Comparison of ENCODE assay signal across 8 cellular contexts in genomic region chr9:128787583-128788156, GRCh38. TPM values are rescaled to one million over a fixed set of nuclear protein-coding genes. Genes with fewer than 3 reads are reported as not detected.
DNase-seq lines count a peak whose midpoint lies in the region; ATAC-seq, FAIRE-seq and TF ChIP-seq lines count a peak whose summit lies in the region.

No MANE protein-coding gene starts in this region.

- H3K9me3 Mint-ChIP-seq in naive B cell: no peaks in the 10 kb centered on the region

- in situ Hi-C loops in Panc1 (cut with HindIII; ENCODE audit: low pct_unique_long_range_greater_than_20kb, low sequenced_read_pairs): no loop called here

- no peak overlapping the region for H3K56ac ChIP-seq in H1 (replicated peaks; ENCODE audit: insufficient read length, low read depth, low read length)

- intact Hi-C loops in Panc1 (cut with micrococcal nuclease; ENCODE audit: unreplicated experiment): no loop called here

- no peak overlapping the region for H3K18ac ChIP-seq in H1 (ENCODE audit: extremely low read depth, low read length)

- no peaks in the 10 kb centered on the region for H3K27me3 Mint-ChIP-seq in naive B cell

- H3K27me3 ChIP-seq in Panc1 (ENCODE audit: control insufficient read depth, insufficient read depth, low read length): no peaks in the 10 kb centered on the region
- no peaks in the 10 kb centered on the region for H3K27me3 ChIP-seq in H1 (replicated peaks in 1 of 4; ENCODE audit: control insufficient read depth in 3 of 4, extremely low read depth in 1 of 4, insufficient read depth in 3 of 4, low read length in 3 of 4)

- no peaks in the 10 kb centered on the region; the same call in 1 of the 2 replicates for H3K36me3 ChIP-seq in Panc1 (ENCODE audit: control insufficient read depth, insufficient read depth, low read length)
- peaks cover 0 to 12% (median 4%) of the 10 kb centered on the region in 4 experiments; a peak in 4 of 8 replicates for H3K36me3 ChIP-seq in H1 (ENCODE audit: control insufficient read depth in 2 of 4, insufficient read depth in 4 of 4, low read length in 3 of 4)

- no peak overlapping the region for H4K91ac ChIP-seq in H1 (replicated peaks; ENCODE audit: insufficient read length, low read length)

- H3K79me2 ChIP-seq in H1 (ENCODE audit: control insufficient read depth in 1 of 2, insufficient read depth in 2 of 2, low read length in 2 of 2): peaks cover 0 to 7% of the 10 kb centered on the region in 2 experiments; a peak in 1 of 4 replicates

- H4K8ac ChIP-seq in H1 (ENCODE audit: extremely low read depth, insufficient read depth, low read length): no peak overlapping the region; the same call in 1 of the 2 replicates

- TF ChIP-seq CTCF in Panc1 (IDR thresholded peaks at IDR 0.05) (no peak), H1 (IDR thresholded peaks at IDR 0.05; ENCODE audit: control extremely low read depth in 1 of 3, insufficient read depth in 1 of 3, low read depth in 1 of 3, low read length in 3 of 3) (no peak)

- ATAC-seq in Panc1: no peak
- ATAC-seq in naive B cell (ENCODE audit: low read depth in 2 of 2): no peak
- ATAC-seq in GM19035 (IDR thresholded peaks at IDR 0.05; ENCODE audit: unreplicated experiment): no peak
- ATAC-seq in GM21381 (IDR thresholded peaks at IDR 0.05; ENCODE audit: unreplicated experiment): no peak
- no peak for ATAC-seq in GM18873 (IDR thresholded peaks at IDR 0.05; ENCODE audit: low FRiP score, unreplicated experiment)

- no peak overlapping the region for H2AK5ac ChIP-seq in H1 (ENCODE audit: low read depth, low read length)

- H3K9ac ChIP-seq in H1 (replicated peaks in 1 of 4; ENCODE audit: extremely low read depth in 1 of 4, low read depth in 3 of 4, low read length in 3 of 4): peak overlapping the region; percentile 63 to 87 (median 72); a peak in 6 of 7 replicates

- H3K27ac Mint-ChIP-seq in naive B cell: peak overlapping the region in 5 of 6 donors; percentile 46 to 97 (median 94)

- H3K23me2 ChIP-seq in H1 (ENCODE audit: low read depth, low read length): peaks cover 5% of the 10 kb centered on the region; the same call in 1 of the 2 replicates

- POLR2A ChIA-PET in Panc1 (lab: Charles Lee): no interaction called here
- POLR2A ChIA-PET in H1 (lab: Charles Lee; ENCODE audit: partially characterized antibody): interaction anchor here (0.5 to 2.2 kb wide), 9 partner anchors 17 to 142 kb away, joined by 3 to 9 read pairs (median 4); partner anchors contain the start of genes ENDOG and ZER1

- CTCF ChIA-PET in Panc1 (lab: Charles Lee): interaction anchor here (1.0 kb wide), 1 partner anchor 54 kb away, joined by 3 read pairs; no protein-coding TSS in a partner anchor
- CTCF ChIA-PET in H1 (lab: Charles Lee; ENCODE audit: partially characterized antibody): interaction anchor here (0.6 to 2.0 kb wide), 9 partner anchors 16 to 94 kb away, joined by 3 to 10 read pairs (median 4); partner anchors contain the start of genes ENDOG and ZER1

- DNase-seq in GM03348 (ENCODE audit: low spot score) (peak; percentile 59), Panc1 (ENCODE audit: low read depth, low spot score) (no peak), H1 (ENCODE audit: low read depth in 1 of 2, low spot score in 2 of 2) (no peak), naive B cell (no peak), GM12891 (ENCODE audit: insufficient read length, low spot score) (no peak)

- no peak for FAIRE-seq in H1 (lab: Jason Lieb, UNC)
- no peak for FAIRE-seq in GM12891 (lab: Jason Lieb, UNC)

- no peak overlapping the region for H3K23ac ChIP-seq in H1 (ENCODE audit: insufficient read length)

- peak overlapping the region; percentile 66; the same call in 1 of the 2 replicates for H3K27ac ChIP-seq in Panc1 (ENCODE audit: low read length)
- no peak overlapping the region for H3K27ac ChIP-seq in H1 (ENCODE audit: low read depth, low read length)

- 43% methylated on average over 5 of the region's 8 CpGs; no CpG with 5 or more reads in 1 of the 2 experiments for WGBS in H1 (ENCODE audit: extremely low coverage in 1 of 2, insufficient coverage in 1 of 2, insufficient read length in 1 of 2, insufficient replicate concordance in 2 of 2, low coverage in 1 of 2, low lambda C conversion rate in 2 of 2, missing lambda C conversion rate in 1 of 2), 2 experiments

- H3K4ac ChIP-seq in H1 (replicated peaks; ENCODE audit: insufficient read length, low read depth, low read length): peak overlapping the region; percentile 44

- H3K4me1 ChIP-seq in Panc1 (ENCODE audit: control insufficient read depth, insufficient read depth, low read length): peaks cover 10% of the 10 kb centered on the region
- H3K4me1 ChIP-seq in H1 (replicated peaks in 1 of 4; ENCODE audit: control insufficient read depth in 3 of 4, insufficient read depth in 4 of 4, low read length in 3 of 4): peaks cover 0 to 2% (median 0%) of the 10 kb centered on the region in 4 experiments; a peak in 1 of 7 replicates

- peak overlapping the region; percentile 82; the same call in 1 of the 2 replicates for H2AFZ ChIP-seq in H1 (ENCODE audit: low read length)

- H3K79me1 ChIP-seq in H1 (ENCODE audit: low read depth, low read length): no peaks in the 10 kb centered on the region; the same call in 1 of the 2 replicates

- H2BK120ac ChIP-seq in H1 (replicated peaks; ENCODE audit: low read depth, low read length): no peak overlapping the region

- H2BK5ac ChIP-seq in H1 (ENCODE audit: low read depth, low read length): no peak overlapping the region; the same call in 1 of the 2 replicates

- H3K9me3 ChIP-seq in Panc1 (ENCODE audit: control insufficient read depth, insufficient read depth, low read depth, low read length): no peaks in the 10 kb centered on the region
- no peaks in the 10 kb centered on the region for H3K9me3 ChIP-seq in H1 (ENCODE audit: insufficient read depth in 2 of 2, low read depth in 1 of 2, low read length in 1 of 2)

- TF ChIP-seq RAD21 in H1 (IDR thresholded peaks at IDR 0.05 in 1 of 2, conservative IDR thresholded peaks at IDR 0.05 in 1 of 2; ENCODE audit: low read depth in 2 of 2, low read length in 2 of 2): no peak

- TF ChIP-seq POLR2A in H1 (IDR thresholded peaks at IDR 0.05; ENCODE audit: control extremely low read depth in 1 of 2, low read depth in 2 of 2, low read length in 2 of 2): no peak
- no peak for TF ChIP-seq POLR2A in GM12891 (IDR thresholded peaks at IDR 0.05; ENCODE audit: low read depth, low read length)

- H3K4me2 ChIP-seq in H1 (ENCODE audit: insufficient read depth in 1 of 2, low read depth in 2 of 2, low read length in 2 of 2): peak overlapping the region; percentile 77 to 83

- peaks cover 0 to under 1% of the 10 kb centered on the region in 2 donors for H3K36me3 Mint-ChIP-seq in naive B cell

- H3K4me3 Mint-ChIP-seq in naive B cell: peak overlapping the region; percentile 88 to 99 (median 96)

- no peak overlapping the region for H2BK12ac ChIP-seq in H1 (ENCODE audit: low read depth, low read length)

- peak overlapping the region; percentile 73 to 75 for H3K4me3 ChIP-seq in Panc1 (ENCODE audit: low read depth in 2 of 2, low read length in 2 of 2)
- peak overlapping the region; percentile 84 to 98 (median 88) for H3K4me3 ChIP-seq in H1 (ENCODE audit: extremely low read depth in 1 of 4, insufficient read depth in 2 of 4, low read depth in 3 of 4, low read length in 4 of 4)

- peaks cover 0 to 1% of the 10 kb centered on the region in 2 experiments for H4K20me1 ChIP-seq in H1 (replicated peaks in 1 of 2; ENCODE audit: control insufficient read depth in 1 of 2, insufficient read depth in 2 of 2, low read length in 2 of 2)

- peaks cover 20 to 32% (median 21%) of the 10 kb centered on the region in 3 donors for H3K4me1 Mint-ChIP-seq in naive B cell

- no peak overlapping the region for H2BK20ac ChIP-seq in H1 (ENCODE audit: low read length)

- H2BK15ac ChIP-seq in H1 (ENCODE audit: low read length): no peak overlapping the region

- H4K5ac ChIP-seq in H1 (ENCODE audit: insufficient read length, low read depth, low read length): no peak overlapping the region

- BruUV-seq in Panc1 (replicated peaks; lab: Mats Ljungman, UMichigan): no TSS peak

- H3K14ac ChIP-seq in H1 (ENCODE audit: insufficient read length): no peak overlapping the region

- TF ChIP-seq EP300 in H1 (IDR thresholded peaks at IDR 0.05; ENCODE audit: borderline replicate concordance in 1 of 2, low read depth in 2 of 2, low read length in 2 of 2): no peak

RNA-seq across cellular contexts. Expression of gene TBC1D13, which starts 0.6 kb away (rescaled TPM):
- total RNA-seq in Panc1 (2021; ENCODE audit: unreplicated experiment): 21.3 TPM
- polyA plus RNA-seq in Panc1 (2012; ENCODE audit: insufficient read length): 15.0 TPM
- total RNA-seq in H1 (2021; fragmentation: NEBNext Ultra II Directional; extraction: Animal tissue kit (Norgen Biotek cat#: 25700)): 21.3 and 26.3 TPM in 2 replicates
- polyA plus RNA-seq in H1 (2011; rRNA removed) (24.7 and 33.0 TPM in 2 replicates), naive B cell (ENCODE audit: low read depth in 6 of 6) (10 to 100 TPM; 23.8 to 39.7 (median 25.6) TPM)
- 18.0 TPM for polyA plus RNA-seq in H1 (2011; cell fraction: cytosol; rRNA removed)
- polyA plus RNA-seq in H1 (2011; cell fraction: nucleus; rRNA removed): 26.8 TPM
- polyA plus RNA-seq in H1 (2012, experiment 1 of 2): 17.9 to 24.5 TPM (median 20.3 TPM) in 4 replicates
- 23.3 TPM for polyA plus RNA-seq in H1 (2012, experiment 2 of 2)
- 13.2 TPM for polyA plus RNA-seq in H1 (2013, experiment 1 of 2)
- polyA plus RNA-seq in H1 (2013, experiment 2 of 2): 13.4 TPM
- 21.1 and 26.2 TPM in 2 replicates for polyA minus RNA-seq in H1 (2011; rRNA and poly(A)+ RNA removed)
- 8.7 TPM for polyA minus RNA-seq in H1 (2011; cell fraction: cytosol; rRNA and poly(A)+ RNA removed)
- polyA minus RNA-seq in H1 (2011; cell fraction: nucleus; rRNA and poly(A)+ RNA removed): 10.1 TPM
- polyA plus RNA-seq in GM12891 (2012; ENCODE audit: low read depth, missing spikeins): 11.4 TPM

RNA-seq across cellular contexts. Expression of gene ZER1, which starts 15.9 kb away (rescaled TPM):
- 16.2 TPM for total RNA-seq in Panc1 (2021; ENCODE audit: unreplicated experiment)
- 21.2 TPM for polyA plus RNA-seq in Panc1 (2012; ENCODE audit: insufficient read length)
- 20.5 and 22.6 TPM in 2 replicates for total RNA-seq in H1 (2021; fragmentation: NEBNext Ultra II Directional; extraction: Animal tissue kit (Norgen Biotek cat#: 25700))
- polyA plus RNA-seq in H1 (2011; rRNA removed) (26.6 and 55.8 TPM in 2 replicates), naive B cell (ENCODE audit: low read depth in 6 of 6) (10 to 100 TPM; 30.9 to 43.1 (median 33.0) TPM)
- 24.8 TPM for polyA plus RNA-seq in H1 (2011; cell fraction: cytosol; rRNA removed)
- polyA plus RNA-seq in H1 (2011; cell fraction: nucleus; rRNA removed): 43.9 TPM
- 12.0 to 19.7 TPM (median 18.3 TPM) in 4 replicates for polyA plus RNA-seq in H1 (2012, experiment 1 of 2)
- polyA plus RNA-seq in H1 (2012, experiment 2 of 2): 17.9 TPM
- 12.2 TPM for polyA plus RNA-seq in H1 (2013, experiment 1 of 2)
- 11.3 TPM for polyA plus RNA-seq in H1 (2013, experiment 2 of 2)
- polyA minus RNA-seq in H1 (2011; rRNA and poly(A)+ RNA removed): 25.9 and 30.5 TPM in 2 replicates
- 24.1 TPM for polyA minus RNA-seq in H1 (2011; cell fraction: cytosol; rRNA and poly(A)+ RNA removed)
- polyA minus RNA-seq in H1 (2011; cell fraction: nucleus; rRNA and poly(A)+ RNA removed): 20.3 TPM
- 14.4 TPM for polyA plus RNA-seq in GM12891 (2012; ENCODE audit: low read depth, missing spikeins)

RNA-seq across cellular contexts. Expression of gene ENDOG, which starts 30.6 kb away (rescaled TPM):
- total RNA-seq in Panc1 (2021; ENCODE audit: unreplicated experiment): 39.9 TPM
- 44.0 TPM for polyA plus RNA-seq in Panc1 (2012; ENCODE audit: insufficient read length)
- 17.5 and 22.4 TPM in 2 replicates for total RNA-seq in H1 (2021; fragmentation: NEBNext Ultra II Directional; extraction: Animal tissue kit (Norgen Biotek cat#: 25700))
- polyA plus RNA-seq in H1 (2011; rRNA removed): 23.4 and 31.8 TPM in 2 replicates
- polyA plus RNA-seq in H1 (2011; cell fraction: cytosol; rRNA removed): 29.0 TPM
- 27.0 TPM for polyA plus RNA-seq in H1 (2011; cell fraction: nucleus; rRNA removed)
- polyA plus RNA-seq in H1 (2012, experiment 1 of 2): 4.1 to 11.5 TPM (median 10.3 TPM) in 4 replicates
- polyA plus RNA-seq in H1 (2012, experiment 2 of 2): 10.5 TPM
- 9.4 TPM for polyA plus RNA-seq in H1 (2013, experiment 1 of 2)
- 10.3 TPM for polyA plus RNA-seq in H1 (2013, experiment 2 of 2)
- 5.8 and 7.4 TPM in 2 replicates for polyA minus RNA-seq in H1 (2011; rRNA and poly(A)+ RNA removed)
- 10.9 TPM for polyA minus RNA-seq in H1 (2011; cell fraction: cytosol; rRNA and poly(A)+ RNA removed)
- polyA minus RNA-seq in H1 (2011; cell fraction: nucleus; rRNA and poly(A)+ RNA removed): 15.0 TPM
- polyA plus RNA-seq in naive B cell (ENCODE audit: low read depth in 6 of 6): 10 to 100 TPM in 4 of 6 donors, 1 to 10 TPM in 2; 5.0 to 17.8 (median 14.7) TPM
- polyA plus RNA-seq in GM12891 (2012; ENCODE audit: low read depth, missing spikeins): 9.4 TPM

RNA-seq across cellular contexts. Expression of gene SPOUT1, which starts 41.9 kb away (rescaled TPM):
- total RNA-seq in Panc1 (2021; ENCODE audit: unreplicated experiment): 38.4 TPM
- polyA plus RNA-seq in Panc1 (2012; ENCODE audit: insufficient read length): 43.9 TPM
- total RNA-seq in H1 (2021; fragmentation: NEBNext Ultra II Directional; extraction: Animal tissue kit (Norgen Biotek cat#: 25700)): 73.4 and 77.8 TPM in 2 replicates
- polyA plus RNA-seq in H1 (2011; rRNA removed) (69.2 and 100 TPM in 2 replicates), naive B cell (ENCODE audit: low read depth in 6 of 6) (10 to 100 TPM; 38.6 to 60.4 (median 52.5) TPM)
- 55.2 TPM for polyA plus RNA-seq in H1 (2011; cell fraction: cytosol; rRNA removed)
- 108 TPM for polyA plus RNA-seq in H1 (2011; cell fraction: nucleus; rRNA removed)
- polyA plus RNA-seq in H1 (2012, experiment 1 of 2): 46.8 to 62.2 TPM (median 51.5 TPM) in 4 replicates
- 32.7 TPM for polyA plus RNA-seq in H1 (2012, experiment 2 of 2)
- polyA plus RNA-seq in H1 (2013, experiment 1 of 2): 21.3 TPM
- 20.5 TPM for polyA plus RNA-seq in H1 (2013, experiment 2 of 2)
- polyA minus RNA-seq in H1 (2011; rRNA and poly(A)+ RNA removed): 42.9 and 47.9 TPM in 2 replicates
- polyA minus RNA-seq in H1 (2011; cell fraction: cytosol; rRNA and poly(A)+ RNA removed): 30.8 TPM
- 58.3 TPM for polyA minus RNA-seq in H1 (2011; cell fraction: nucleus; rRNA and poly(A)+ RNA removed)
- polyA plus RNA-seq in GM12891 (2012; ENCODE audit: low read depth, missing spikeins): 28.1 TPM
